In genomic region chr4:10457255-10457801, GRCh38 we compare ENCODE assay signal across 8 cellular contexts. TPM values are rescaled to one million over a fixed set of nuclear protein-coding genes. Genes with fewer than 3 reads are reported as not detected.
DNase-seq lines count a peak whose midpoint lies in the region; ATAC-seq lines count a peak whose summit lies in the region.

A gene with protein sequence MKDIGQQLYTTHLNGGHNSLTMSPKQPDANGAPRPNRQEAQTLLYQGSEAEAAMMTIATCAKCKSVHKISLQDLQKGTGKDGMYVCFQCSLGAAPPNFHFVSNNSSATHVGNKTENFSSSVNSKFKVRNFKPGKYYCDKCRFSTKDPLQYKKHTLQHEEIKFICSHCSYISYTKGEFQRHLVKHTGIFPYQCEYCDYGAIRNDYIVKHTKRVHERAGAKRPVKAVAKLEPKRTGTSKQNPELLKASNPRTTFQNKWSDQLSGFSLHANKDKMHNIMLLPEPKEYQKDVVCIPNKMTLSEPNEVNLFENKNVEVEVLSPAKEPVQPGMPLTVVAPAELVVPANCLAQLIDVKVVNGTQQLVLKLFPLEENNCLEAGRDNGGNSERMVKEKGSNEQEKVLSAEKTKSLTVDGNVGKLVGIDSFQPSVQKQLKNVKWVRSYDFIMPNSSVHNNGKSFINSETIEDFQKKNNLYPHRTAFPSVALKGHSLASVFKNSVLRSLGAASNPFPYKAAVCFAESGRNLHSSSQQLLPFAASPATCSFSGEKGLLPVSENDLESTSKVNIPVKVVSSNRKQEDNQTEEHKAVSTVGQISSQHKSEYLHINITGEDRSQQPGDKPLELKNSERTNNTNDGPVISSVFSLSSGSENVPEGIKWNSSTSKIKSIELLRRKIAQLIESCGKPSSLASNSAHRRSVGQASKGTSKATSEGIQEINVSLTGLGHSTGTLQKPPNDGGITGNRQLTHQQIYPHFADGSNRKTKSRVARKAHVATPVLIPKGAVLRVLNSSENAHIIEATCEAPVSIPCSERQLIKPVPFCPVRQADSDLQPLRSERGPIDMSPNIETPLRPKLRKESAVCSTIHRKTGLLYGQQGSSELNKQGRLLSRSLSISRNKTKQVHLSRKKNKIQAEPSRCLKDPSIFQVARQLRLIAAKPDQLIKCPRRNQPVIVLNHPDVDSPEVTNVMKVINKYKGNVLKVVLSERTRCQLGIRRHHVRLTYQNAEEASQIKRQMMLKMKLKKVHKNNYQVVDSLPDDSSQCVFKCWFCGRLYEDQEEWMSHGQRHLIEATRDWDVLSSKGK (minus strand): TSS chr4:10457426. CDS start chr4:10446328, 11,098 bp downstream.

- in situ Hi-C loops in endometrial microvascular endothelial cells (cut with HindIII; ENCODE audit: inconsistent ontology term, low pct_unique_long_range_greater_than_20kb, low sequenced_read_pairs) = no loop called here

- ATAC-seq in HG02763 (IDR thresholded peaks at IDR 0.05; ENCODE audit: unreplicated experiment) = peak; percentile 72

- DNase-seq in DMS 273 (lab: John Stamatoyannopoulos, UW; ENCODE audit: unreplicated experiment) = peak; percentile 82
- DNase-seq in DMS 273 treated with DMSO at 0.1 percent for 48 hours (lab: John Stamatoyannopoulos, UW) = no peak
- peak; percentile 34 for DNase-seq in NCI-H345 treated with DMSO at 0.1 percent for 48 hours (lab: John Stamatoyannopoulos, UW; ENCODE audit: unreplicated experiment)
- DNase-seq in activated CD8-positive, alpha-beta memory T cell treated with anti-CD3 and anti-CD28 coated beads for 48 hours (ENCODE audit: low read depth in 2 of 3, low spot score in 2 of 3) = peak; percentile 54 to 68 (median 60)
- DNase-seq in middle frontal gyrus (ENCODE audit: extremely low spot score, low spot score) = peak; percentile 16
- DNase-seq in stimulated activated CD8-positive, alpha-beta memory T cell treated with anti-CD3 and anti-CD28 coated beads, Interleukin-2, amount 100 ng/mL, for 1 hour (ENCODE audit: low read depth in 2 of 2) = peak; percentile 53 to 68

RNA-seq across cellular contexts. Expression of the gene that starts here (rescaled TPM):
- total RNA-seq in endometrial microvascular endothelial cells (ENCODE audit: inconsistent ontology term) = 39.3 TPM
